12 cellular contexts compared by ENCODE assay signal in genomic region chr7:134643131-134643530, GRCh38.
"Had no signal": no experiment of that assay in that cellular context is flagged by ENCODE, and none has a peak within 500 bp of the region (broad histone marks: within the 10 kb centered on the region; RNA-seq: fewer than 3 reads in every experiment).

No MANE protein-coding gene starts in this region.

- H3K27ac Mint-ChIP-seq: activated CD4-positive, alpha-beta T cell treated with anti-CD3 and anti-CD28 coated beads, Interleukin-2, amount 10 ng/mL, durations not matched to agents 24 days and 14 days; T-helper 2 cell treated with Interferon-gamma antibody and Interleukin-4, amounts not matched to agents 5 μg/mL and 100 μg/mL, for 36 hours had no signal

- H3K27me3 Mint-ChIP-seq: activated CD4-positive, alpha-beta T cell treated with anti-CD3 and anti-CD28 coated beads, Interleukin-2, amount 10 ng/mL, durations not matched to agents 24 days and 14 days had no signal

- H3K27ac ChIP-seq: colonic mucosa, ovary, upper lobe of left lung had no signal

- H3K36me3 ChIP-seq: colonic mucosa, ovary, upper lobe of left lung had no signal

- H3K27me3 ChIP-seq: colonic mucosa, ovary, upper lobe of left lung had no signal

- H3K4me3 Mint-ChIP-seq: activated CD4-positive, alpha-beta T cell treated with anti-CD3 and anti-CD28 coated beads, Interleukin-2, amount 10 ng/mL, durations not matched to agents 24 days and 14 days; T-helper 2 cell treated with Interferon-gamma antibody and Interleukin-4, amounts not matched to agents 5 μg/mL and 100 μg/mL, for 36 hours had no signal

- H3K4me3 ChIP-seq: colonic mucosa, ovary, upper lobe of left lung had no signal

- DNase-seq: activated CD4-positive, alpha-beta T cell treated with anti-CD3 and anti-CD28 coated beads, Interleukin-2, amount 10 ng/mL, durations not matched to agents 24 days and 14 days; activated CD4-positive, CD25-positive, alpha-beta regulatory T cell; activated CD8-positive, alpha-beta memory T cell treated with anti-CD3 and anti-CD28 coated beads for 24 hours; caudate nucleus; colonic mucosa; foreskin fibroblast; ovary; stimulated activated naive CD8-positive, alpha-beta T cell treated with anti-CD3 and anti-CD28 coated beads, Interleukin-15, Interleukin-2, amounts not matched to agents 100 U/mL and 50 U/mL, for 24 hours; SW 1271 had no signal

- H3K9me3 ChIP-seq: colonic mucosa, ovary, upper lobe of left lung had no signal

- ATAC-seq: sciatic nerve; stimulated activated naive CD8-positive, alpha-beta T cell treated with anti-CD3 and anti-CD28 coated beads, Interleukin-15, Interleukin-2, amounts not matched to agents 100 U/mL and 50 U/mL, for 24 hours had no signal

- H3K4me1 ChIP-seq: colonic mucosa had no signal
